ENCODE assay signal across 23 cellular contexts in genomic region chr12:49939307-49939706, GRCh38. TPM values are rescaled to one million over a fixed set of nuclear protein-coding genes. Genes with fewer than 3 reads are reported as not detected.
"Had no signal": no experiment of that assay in that cellular context is flagged by ENCODE, and none has a peak within 500 bp of the region (broad histone marks: within the 10 kb centered on the region; RNA-seq: fewer than 3 reads in every experiment).

No MANE protein-coding gene starts in this region.

- H3K27ac ChIP-seq: esophagus muscularis mucosa, left ventricle myocardium inferior, lower lobe of right lung, neural progenitor cell, ovary, prostate gland, sigmoid colon, skin epidermis had no signal

- DNase-seq: effector memory CD4-positive, alpha-beta T cell; foreskin fibroblast; immature natural killer cell; left ventricle myocardium inferior; lower lobe of right lung; nucleus accumbens; ovary; sigmoid colon; stimulated activated CD4-positive, alpha-beta T cell treated with anti-CD3 and anti-CD28 coated beads, Interleukin-2, amount 100 ng/mL, for 24 hours; stimulated activated CD4-positive, alpha-beta T cell treated with anti-CD3 and anti-CD28 coated beads, Interleukin-4, amount 100 ng/mL, for 4 hours; stimulated activated naive B cell treated with anti-CD40 and anti-IgM and Interleukin-4, amounts not matched to agents 10 μg/mL and 1 μg/mL and 100 μg/mL, for 72 hours; stomach; substantia nigra; trophoblast cell had no signal

- ATAC-seq: stimulated activated naive B cell treated with anti-CD40 and anti-IgM and Interleukin-4, amounts not matched to agents 10 μg/mL and 1 μg/mL and 100 μg/mL, for 72 hours had no signal

- H3K9me3 ChIP-seq: esophagus muscularis mucosa, left ventricle myocardium inferior, lower lobe of right lung, ovary, prostate gland, sigmoid colon, stomach had no signal

- H3K27me3 ChIP-seq: esophagus muscularis mucosa, ovary, sigmoid colon, stomach had no signal

- H3K36me3 ChIP-seq: esophagus muscularis mucosa, left ventricle myocardium inferior, lower lobe of right lung, neural progenitor cell, ovary, prostate gland, sigmoid colon, stomach had no signal

- H3K4me3 ChIP-seq: esophagus muscularis mucosa, left ventricle myocardium inferior, lower lobe of right lung, neural progenitor cell, ovary, prostate gland, sigmoid colon, skin epidermis, stomach had no signal

- H3K4me1 ChIP-seq: esophagus muscularis mucosa, left ventricle myocardium inferior, lower lobe of right lung, neural progenitor cell, prostate gland, sigmoid colon had no signal

RNA-seq across cellular contexts. Expression of gene AQP2, which starts 11.2 kb away (rescaled TPM):
- total RNA-seq: esophagus muscularis mucosa; left ventricle myocardium inferior; lower lobe of right lung; mesothelial cell of epicardium; mucosa of gallbladder; natural killer cell treated with Interleukin-12 subunit alpha and Interleukin-12 subunit beta and Interleukin-15 and Interleukin-18, amount 100 ng/mL, for 72 hours; sigmoid colon had no signal
- polyA plus RNA-seq: immature natural killer cell, keratinocyte, sigmoid colon, stomach had no signal

RNA-seq across cellular contexts. Expression of gene AQP5, which starts 22.4 kb away (rescaled TPM):
- total RNA-seq: natural killer cell treated with Interleukin-12 subunit alpha and Interleukin-12 subunit beta and Interleukin-15 and Interleukin-18, amount 100 ng/mL, for 72 hours; renal cortical epithelial cell; sigmoid colon had no signal
- polyA plus RNA-seq: immature natural killer cell, keratinocyte had no signal

RNA-seq across cellular contexts. Expression of gene AQP6, which starts 33.4 kb away (rescaled TPM):
- total RNA-seq: left ventricle myocardium inferior; natural killer cell treated with Interleukin-12 subunit alpha and Interleukin-12 subunit beta and Interleukin-15 and Interleukin-18, amount 100 ng/mL, for 72 hours; renal cortical epithelial cell had no signal
- polyA plus RNA-seq: immature natural killer cell had no signal

RNA-seq across cellular contexts. Expression of gene FAIM2, which starts 35.6 kb away (rescaled TPM):
- total RNA-seq: renal cortical epithelial cell had no signal
- polyA plus RNA-seq: keratinocyte had no signal
